In the genomic region with DNA sequence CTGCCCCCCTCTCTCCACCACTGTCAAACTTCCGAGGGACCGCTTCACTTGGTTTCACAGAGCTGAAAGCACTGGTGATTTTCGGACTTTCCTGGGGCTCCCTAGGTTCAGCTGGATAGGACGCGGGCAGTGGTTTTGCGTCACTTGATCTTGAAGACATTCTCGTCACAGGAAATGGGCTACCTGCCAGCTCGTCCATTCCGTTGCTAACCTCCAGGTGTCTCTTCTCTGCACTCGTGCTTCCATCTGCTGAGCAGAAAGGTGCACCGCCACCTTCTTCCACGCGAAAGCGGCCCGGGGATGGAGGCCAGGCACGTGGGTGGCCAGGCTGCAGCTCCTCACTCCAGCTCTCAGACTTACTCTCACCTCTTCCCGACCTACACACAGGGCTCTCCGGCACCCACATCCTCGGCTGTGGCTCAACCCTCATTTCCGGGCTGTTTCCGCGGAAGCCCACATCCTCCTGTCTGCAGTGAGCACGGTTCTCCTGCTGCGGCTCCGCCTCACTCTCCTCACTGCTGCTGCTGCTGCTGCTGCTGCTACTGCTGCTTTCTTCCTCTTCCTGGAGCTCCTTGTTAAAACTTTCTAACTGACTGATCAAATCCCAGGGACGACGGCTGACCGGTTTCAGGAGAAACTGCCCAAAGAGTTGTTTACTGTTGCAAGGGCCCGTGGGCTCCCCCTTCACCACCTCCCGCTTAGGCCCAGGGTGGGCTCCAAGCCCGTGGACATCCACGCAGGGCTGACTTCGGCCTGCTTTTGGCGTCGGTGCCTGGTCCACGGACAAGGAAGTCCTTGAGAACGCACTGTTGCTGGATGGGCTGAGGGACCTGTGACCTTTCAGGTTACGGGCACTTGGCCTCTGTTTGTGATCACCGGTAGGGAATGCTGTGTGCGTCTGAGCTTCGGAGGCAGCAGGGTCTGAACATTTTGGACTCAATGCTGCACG, we compare ENCODE assay signal across 8 cellular contexts. TPM values are rescaled to one million over a fixed set of nuclear protein-coding genes. Genes with fewer than 3 reads are reported as not detected.
DNase-seq lines count a peak whose midpoint lies in the region; ATAC-seq lines count a peak whose summit lies in the region.

No MANE protein-coding gene starts in this region.

- H3K4me1 Mint-ChIP-seq in activated naive CD4-positive, alpha-beta T cell treated with anti-CD3 and anti-CD28 coated beads, Interleukin-2, amount 10 ng/mL, durations not matched to agents 7 days and 5 days: peaks cover 44% of the 10 kb centered on the region

- ATAC-seq in HG03097 (IDR thresholded peaks at IDR 0.05; ENCODE audit: low FRiP score, unreplicated experiment) (peak; percentile 85), left colon (peak; percentile 46)

- DNase-seq in NCI-H748 (lab: John Stamatoyannopoulos, UW; ENCODE audit: unreplicated experiment) (peak; percentile 31), NCI-H748 treated with DMSO at 0.1 percent for 48 hours (lab: John Stamatoyannopoulos, UW) (no peak), SKM-1 treated with dmso at 0.1 percent for 144 hours (lab: John Stamatoyannopoulos, UW; ENCODE audit: unreplicated experiment) (peak; percentile 88), left colon (peak; percentile 52 to 55), SK-N-DZ (ENCODE audit: low spot score) (no peak)
- peak; percentile 94 for DNase-seq in activated naive CD4-positive, alpha-beta T cell treated with anti-CD3 and anti-CD28 coated beads, Interleukin-2, amount 10 ng/mL, durations not matched to agents 7 days and 5 days
- peak; percentile 70 to 76 for DNase-seq in stimulated activated CD8-positive, alpha-beta memory T cell treated with anti-CD3 and anti-CD28 coated beads, Interleukin-2, amount 100 ng/mL, for 48 hours (ENCODE audit: low read depth in 2 of 2)

- CTCF ChIA-PET in activated naive CD4-positive, alpha-beta T cell treated with anti-CD3 and anti-CD28 coated beads, Interleukin-2, amount 10 ng/mL, durations not matched to agents 7 days and 5 days (lab: Charles Lee): interaction anchor here (0.6 to 1.6 kb wide), 8 partner anchors 12 to 29 kb away, joined by 3 to 10 read pairs (median 4); no protein-coding TSS in a partner anchor

- intact Hi-C loops in left colon (cut with DNase I, micrococcal nuclease): no loop called here

- no peaks in the 10 kb centered on the region for H3K9me3 Mint-ChIP-seq in activated naive CD4-positive, alpha-beta T cell treated with anti-CD3 and anti-CD28 coated beads, Interleukin-2, amount 10 ng/mL, durations not matched to agents 7 days and 5 days

- peak overlapping the region; percentile 68 for H3K4me3 Mint-ChIP-seq in activated naive CD4-positive, alpha-beta T cell treated with anti-CD3 and anti-CD28 coated beads, Interleukin-2, amount 10 ng/mL, durations not matched to agents 7 days and 5 days

- H3K27me3 Mint-ChIP-seq in activated naive CD4-positive, alpha-beta T cell treated with anti-CD3 and anti-CD28 coated beads, Interleukin-2, amount 10 ng/mL, durations not matched to agents 7 days and 5 days: peaks cover 93% of the 10 kb centered on the region

- H3K36me3 Mint-ChIP-seq in activated naive CD4-positive, alpha-beta T cell treated with anti-CD3 and anti-CD28 coated beads, Interleukin-2, amount 10 ng/mL, durations not matched to agents 7 days and 5 days: peaks cover 9% of the 10 kb centered on the region

- peak overlapping the region; percentile 87 for H3K27ac Mint-ChIP-seq in activated naive CD4-positive, alpha-beta T cell treated with anti-CD3 and anti-CD28 coated beads, Interleukin-2, amount 10 ng/mL, durations not matched to agents 7 days and 5 days

RNA-seq across cellular contexts. Expression of a gene that starts 32.1 kb away (rescaled TPM):
- 10 to 100 TPM in 1 of 2 donors, 1 to 10 TPM in 1; 1.8 to 24.7 TPM for total RNA-seq in left colon
- polyA plus RNA-seq in SK-N-DZ (2014; cell fraction: cytosol; rRNA removed): not detected in 2 replicates
- not detected in 2 replicates for polyA plus RNA-seq in SK-N-DZ (2014; cell fraction: nucleus; rRNA removed)

Comparison
In these comparisons a context has a peak if more than half of its experiments do, and no peak if none do; other contexts are left out.
1. DNase-seq: peak in NCI-H748 (single experiment), SKM-1 treated with dmso at 0.1 percent for 144 hours (single experiment), activated naive CD4-positive, alpha-beta T cell treated with anti-CD3 and anti-CD28 coated beads, Interleukin-2, amount 10 ng/mL, durations not matched to agents 7 days and 5 days (single experiment), left colon (2 of 2) and stimulated activated CD8-positive, alpha-beta memory T cell treated with anti-CD3 and anti-CD28 coated beads, Interleukin-2, amount 100 ng/mL, for 48 hours (2 of 2); none in NCI-H748 treated with DMSO at 0.1 percent for 48 hours (single experiment) and SK-N-DZ (single experiment).